Comparison of ENCODE assay signal across 5 cellular contexts in genomic region chr13:45378786-45379185, GRCh38. TPM values are rescaled to one million over a fixed set of nuclear protein-coding genes. Genes with fewer than 3 reads are reported as not detected.
DNase-seq lines count a peak whose midpoint lies in the region; ATAC-seq and TF ChIP-seq lines count a peak whose summit lies in the region.
"Not testable (repeated sequence)": the region's sequence is repeated elsewhere in the genome, so short reads cannot be mapped to it uniquely, and the experiment has no call there.

No MANE protein-coding gene starts in this region.

- H3K14ac ChIP-seq in IMR-90 (replicated peaks; ENCODE audit: low read depth, low read length): not testable (repeated sequence)

- not testable (repeated sequence) for H4K91ac ChIP-seq in IMR-90 (ENCODE audit: insufficient read depth, low read depth, low read length)

- not testable (repeated sequence) for H3K4me1 Mint-ChIP-seq in neural progenitor cell

- not testable (repeated sequence) for H3K27ac Mint-ChIP-seq in neural progenitor cell

- not testable (repeated sequence) for H3K9me1 ChIP-seq in IMR-90 (ENCODE audit: insufficient read depth, low read length)

- not testable (repeated sequence) for H3K56ac ChIP-seq in IMR-90 (ENCODE audit: extremely low read depth, insufficient read depth, low read length)

- H3K79me2 ChIP-seq in neural progenitor cell (ENCODE audit: low read depth): not testable (repeated sequence)

- TF ChIP-seq RAD21 in IMR-90 (IDR thresholded peaks at IDR 0.05; ENCODE audit: low read length): not testable (repeated sequence)

- TF ChIP-seq CTCF in IMR-90 (conservative IDR thresholded peaks at IDR 0.05; ENCODE audit: low read depth, low read length); breast epithelium (IDR thresholded peaks at IDR 0.05); neural progenitor cell (IDR thresholded peaks at IDR 0.05): not testable (repeated sequence)

- whole genome bisulfite sequencing in IMR-90 (ENCODE audit: extremely low coverage in 2 of 2, insufficient read length in 1 of 2), 2 experiments: 98% methylated on average over 7 of the region's 8 CpGs; no CpG with 5 or more reads in 1 of the 2 experiments

- in situ Hi-C loops in IMR-90 (cut with MboI; ENCODE audit: low sequenced_read_pairs); SK-MEL-5 (cut with HindIII; ENCODE audit: low pct_unique_long_range_greater_than_20kb, low sequenced_read_pairs): not testable (repeated sequence)

- H3K27ac ChIP-seq in IMR-90 (ENCODE audit: insufficient read depth, low read length): not testable (repeated sequence)
- peak overlapping the region; percentile 13 to 92 for H3K27ac ChIP-seq in breast epithelium
- H3K27ac ChIP-seq in neural progenitor cell: peak overlapping the region; percentile 86
- peak overlapping the region; percentile 14 for H3K27ac ChIP-seq in rectal smooth muscle tissue (ENCODE audit: low read depth, low read length)

- H2AK9ac ChIP-seq in IMR-90 (replicated peaks; ENCODE audit: low read depth, low read length, poor library complexity): not testable (repeated sequence)

- H3K9ac ChIP-seq in IMR-90 (ENCODE audit: low read depth, low read length); neural progenitor cell; rectal smooth muscle tissue (ENCODE audit: low read length): not testable (repeated sequence)

- H3K4me1 ChIP-seq in IMR-90 (ENCODE audit: control insufficient read depth, insufficient read depth, low read length); breast epithelium; neural progenitor cell; rectal smooth muscle tissue (ENCODE audit: control insufficient read depth, insufficient read depth, low read length): not testable (repeated sequence)

- not testable (repeated sequence) for TF ChIP-seq POLR2A in IMR-90 (IDR thresholded peaks at IDR 0.05; ENCODE audit: low read depth, low read length); breast epithelium (IDR thresholded peaks at IDR 0.05)

- H2BK120ac ChIP-seq in IMR-90 (ENCODE audit: low read depth, low read length): not testable (repeated sequence)

- POLR2A ChIA-PET in IMR-90 (lab: Charles Lee; ENCODE audit: unreplicated experiment): not testable (repeated sequence)

- dilution Hi-C loops in IMR-90 (cut with HindIII; ENCODE audit: low sequenced_read_pairs, unreplicated experiment): not testable (repeated sequence)

- not testable (repeated sequence) for H3K4ac ChIP-seq in IMR-90 (ENCODE audit: low read depth, low read length)

- H3K4me3 Mint-ChIP-seq in neural progenitor cell: not testable (repeated sequence)

- DNase-seq in IMR-90; breast epithelium (ENCODE audit: low spot score in 2 of 2); neural progenitor cell (ENCODE audit: low spot score): not testable (repeated sequence)
- peak; percentile 73 for DNase-seq in SK-MEL-5 (ENCODE audit: low read depth, low spot score)

- H4K20me1 ChIP-seq in IMR-90 (ENCODE audit: insufficient read depth, low read length); neural progenitor cell (ENCODE audit: low read depth): not testable (repeated sequence)

- not testable (repeated sequence) for H4K8ac ChIP-seq in IMR-90 (ENCODE audit: low read depth in 2 of 2, low read length in 2 of 2)

- not testable (repeated sequence) for H2BK5ac ChIP-seq in IMR-90 (ENCODE audit: low read depth, low read length, poor library complexity, severe bottlenecking)

- not testable (repeated sequence) for H2BK15ac ChIP-seq in IMR-90 (ENCODE audit: low read depth, low read length)

- ATAC-seq in IMR-90 (ENCODE audit: low read depth): not testable (repeated sequence)

- not testable (repeated sequence) for H3K9me3 Mint-ChIP-seq in neural progenitor cell

- not testable (repeated sequence) for H3K18ac ChIP-seq in IMR-90 (ENCODE audit: low read depth, low read length)

- H3K79me1 ChIP-seq in IMR-90 (ENCODE audit: low read depth in 1 of 2, low read length in 2 of 2): not testable (repeated sequence)

- intact Hi-C loops in IMR-90 (cut with micrococcal nuclease); breast epithelium (cut with DNase I; ENCODE audit: low total_unique reads): not testable (repeated sequence)

- TSS peak; percentile 45 for BruUV-seq in IMR-90 (replicated peaks; lab: Mats Ljungman, UMichigan)

- CTCF ChIA-PET in IMR-90 (lab: Yijun Ruan, JAX): not testable (repeated sequence)

- H3K27me3 ChIP-seq in IMR-90 (ENCODE audit: control insufficient read depth, insufficient read depth, low read length); breast epithelium; neural progenitor cell; rectal smooth muscle tissue (ENCODE audit: control insufficient read depth, insufficient read depth, low read length): not testable (repeated sequence)

- H3K4me2 ChIP-seq in IMR-90 (ENCODE audit: low read depth, low read length); neural progenitor cell: not testable (repeated sequence)

- H3K36me3 ChIP-seq in IMR-90 (ENCODE audit: control insufficient read depth, insufficient read depth, low read length); breast epithelium; neural progenitor cell; rectal smooth muscle tissue (ENCODE audit: control insufficient read depth, insufficient read depth, low read length): not testable (repeated sequence)

- not testable (repeated sequence) for H2AK5ac ChIP-seq in IMR-90 (ENCODE audit: low read depth, low read length)

- H3K9me3 ChIP-seq in IMR-90 (ENCODE audit: control insufficient read depth, insufficient read depth, low read length); breast epithelium; neural progenitor cell (ENCODE audit: low read depth): not testable (repeated sequence)

- not testable (repeated sequence) for H3K27me3 Mint-ChIP-seq in neural progenitor cell (ENCODE audit: insufficient read depth, low read depth)

- not testable (repeated sequence) for H3F3A ChIP-seq in neural progenitor cell (ENCODE audit: low read depth)

- not testable (repeated sequence) for H4K5ac ChIP-seq in IMR-90 (ENCODE audit: low read depth, low read length)

- not testable (repeated sequence) for H2AFZ ChIP-seq in IMR-90 (replicated peaks; ENCODE audit: low read length, poor library complexity); neural progenitor cell (replicated peaks)

- not testable (repeated sequence) for H3K23ac ChIP-seq in IMR-90 (ENCODE audit: low read depth, low read length)

- H3K36me3 Mint-ChIP-seq in neural progenitor cell: not testable (repeated sequence)

- not testable (repeated sequence) for H3K4me3 ChIP-seq in IMR-90 (ENCODE audit: insufficient read depth, low read depth, low read length); neural progenitor cell; rectal smooth muscle tissue (ENCODE audit: low read length)
- H3K4me3 ChIP-seq in breast epithelium: peak overlapping the region in 1 of 3 donors; percentile 3

- not testable (repeated sequence) for H2BK20ac ChIP-seq in IMR-90 (ENCODE audit: low read depth, low read length)

RNA-seq across cellular contexts. Expression of gene TPT1, which starts 37.8 kb away (rescaled TPM):
- total RNA-seq in IMR-90 (2012; rRNA removed): 1,663 and 1,699 TPM in 2 replicates
- polyA plus RNA-seq in IMR-90 (2012; rRNA removed): 2,407 and 2,665 TPM in 2 replicates
- 1,735 and 3,996 TPM in 2 replicates for polyA plus RNA-seq in IMR-90 (2012; cell fraction: cytosol; rRNA removed)
- 731 and 1,213 TPM in 2 replicates for polyA plus RNA-seq in IMR-90 (2012; cell fraction: nucleus; rRNA removed; ENCODE audit: low replicate concordance)
- 3,844 and 3,941 TPM in 2 replicates for total RNA-seq in SK-MEL-5 (2014; rRNA removed; shearing (Covaris generic))
- 3,198 and 3,797 TPM in 2 replicates for polyA plus RNA-seq in SK-MEL-5 (2015; cell fraction: cytosol; rRNA removed)
- polyA plus RNA-seq in SK-MEL-5 (2015; cell fraction: nucleus; rRNA removed): 587 and 743 TPM in 2 replicates
- total RNA-seq in breast epithelium: 1,000 to 10,000 TPM; 3,213 to 3,932 (median 3,461) TPM
- 3,253 and 4,951 TPM in 2 replicates for total RNA-seq in neural progenitor cell (ENCODE audit: low replicate concordance)

RNA-seq across cellular contexts. Expression of gene SLC25A30, which starts 39.4 kb away (rescaled TPM):
- total RNA-seq in IMR-90 (2012; rRNA removed) (15.3 and 19.4 TPM in 2 replicates), breast epithelium (10 to 100 TPM; 11.7 to 20.3 (median 14.4) TPM), neural progenitor cell (ENCODE audit: low replicate concordance) (5.3 and 6.8 TPM in 2 replicates)
- 8.9 and 9.9 TPM in 2 replicates for polyA plus RNA-seq in IMR-90 (2012; rRNA removed)
- 2.1 and 4.5 TPM in 2 replicates for polyA plus RNA-seq in IMR-90 (2012; cell fraction: cytosol; rRNA removed)
- polyA plus RNA-seq in IMR-90 (2012; cell fraction: nucleus; rRNA removed; ENCODE audit: low replicate concordance): 1.4 and 9.6 TPM in 2 replicates
- 14.7 and 14.9 TPM in 2 replicates for total RNA-seq in SK-MEL-5 (2014; rRNA removed; shearing (Covaris generic))
- 19.1 and 20.6 TPM in 2 replicates for polyA plus RNA-seq in SK-MEL-5 (2015; cell fraction: cytosol; rRNA removed)
- polyA plus RNA-seq in SK-MEL-5 (2015; cell fraction: nucleus; rRNA removed): 12.7 and 18.2 TPM in 2 replicates
